ENCODE assay signal across 8 cellular contexts in genomic region chr12:46382974-46383653, GRCh38.
A peak's percentile ranks its signal among the peaks of the same experiment; 100 is the strongest.
DNase-seq lines count a peak whose midpoint lies in the region; ATAC-seq and TF ChIP-seq lines count a peak whose summit lies in the region.

No MANE protein-coding gene starts in this region.

- H3K9me3 ChIP-seq in OCI-LY1 (ENCODE audit: low read length) (no peaks in the 10 kb centered on the region), mucosa of rectum (ENCODE audit: control insufficient read depth in 2 of 2, low read length in 2 of 2) (no peaks in the 10 kb centered on the region)

- DNase-seq in DMS153 (lab: John Stamatoyannopoulos, UW): peak; percentile 87
- DNase-seq in HuH-7.5 (ENCODE audit: low spot score): peak; percentile 77
- DNase-seq in activated T-cell treated with anti-CD3 and anti-CD28 coated beads for 4 hours: peak; percentile 94
- peak; percentile 82 for DNase-seq in epithelial cell of prostate (ENCODE audit: low read depth, low spot score)
- DNase-seq in stimulated activated CD8-positive, alpha-beta memory T cell treated with anti-CD3 and anti-CD28 coated beads, Interleukin-4, amount 100 ng/mL, for 4 hours (ENCODE audit: low read depth in 2 of 2, low spot score in 1 of 2): peak; percentile 85 to 93

- peak; percentile 70 for ATAC-seq in GM21528 (IDR thresholded peaks at IDR 0.05; ENCODE audit: low FRiP score, unreplicated experiment)

- peak; percentile 37; the same call in 1 of the 2 replicates for TF ChIP-seq CTCF in OCI-LY1 (IDR thresholded peaks at IDR 0.05; ENCODE audit: low read length)

- peak overlapping the region; percentile 80 for H3K4me2 ChIP-seq in OCI-LY1 (ENCODE audit: low read length)

- no peaks in the 10 kb centered on the region for H3K9me2 ChIP-seq in OCI-LY1 (ENCODE audit: low read depth, low read length)

- H3K79me2 ChIP-seq in OCI-LY1 (ENCODE audit: insufficient read depth, low read length): no peaks in the 10 kb centered on the region

- no peaks in the 10 kb centered on the region for H3K27me3 ChIP-seq in OCI-LY1 (ENCODE audit: insufficient read depth, low read length)
- H3K27me3 ChIP-seq in mucosa of rectum (ENCODE audit: control insufficient read depth in 2 of 2, insufficient read depth in 2 of 2, low read length in 2 of 2): no peaks in the 10 kb centered on the region

- H3K27ac ChIP-seq in OCI-LY1 (ENCODE audit: low read depth, low read length, poor library complexity, severe bottlenecking) (peak overlapping the region; percentile 57), epithelial cell of prostate (peak overlapping the region; percentile 97), mucosa of rectum (ENCODE audit: low read depth in 2 of 2, low read length in 2 of 2) (peak overlapping the region; percentile 100)

- no peaks in the 10 kb centered on the region for H4K20me1 ChIP-seq in OCI-LY1 (ENCODE audit: insufficient read depth, low read length)

- H3K36me3 ChIP-seq in OCI-LY1 (ENCODE audit: insufficient read depth, low read length) (no peaks in the 10 kb centered on the region), mucosa of rectum (ENCODE audit: control insufficient read depth in 2 of 2, insufficient read depth in 2 of 2, low read length in 2 of 2) (no peaks in the 10 kb centered on the region)

- peak overlapping the region; percentile 84 for H3K9ac ChIP-seq in OCI-LY1 (ENCODE audit: low read length)
- H3K9ac ChIP-seq in mucosa of rectum (ENCODE audit: low read depth in 1 of 2, low read length in 2 of 2): peak overlapping the region; percentile 96 to 99

- peaks cover 7% of the 10 kb centered on the region; the same call in 1 of the 2 replicates for H3F3A ChIP-seq in OCI-LY1 (ENCODE audit: insufficient read depth, low read length)

- H3K4me3 ChIP-seq in OCI-LY1 (ENCODE audit: low read depth, low read length, poor library complexity, severe bottlenecking) (peak overlapping the region; percentile 80), mucosa of rectum (ENCODE audit: low read length in 2 of 2) (peak overlapping the region; percentile 85 to 87)

- H3K4me1 ChIP-seq in OCI-LY1 (ENCODE audit: insufficient read depth, low read length, severe bottlenecking) (peaks cover 49% of the 10 kb centered on the region), mucosa of rectum (ENCODE audit: control insufficient read depth in 2 of 2, insufficient read depth in 2 of 2, low read length in 2 of 2) (peaks cover 13 to 28% of the 10 kb centered on the region in 2 donors)

- peak overlapping the region; percentile 72; the same call in 1 of the 2 replicates for H2AFZ ChIP-seq in OCI-LY1 (ENCODE audit: low read length)

Comparison
In these comparisons a context has a peak if more than half of its experiments do, and no peak if none do; other contexts are left out.
1. Peak in every context shown above with its lines: DNase-seq, ATAC-seq, H3K4me3 ChIP-seq and H3K27ac ChIP-seq.